1 cellular context compared by ENCODE assay signal in the genomic region with DNA sequence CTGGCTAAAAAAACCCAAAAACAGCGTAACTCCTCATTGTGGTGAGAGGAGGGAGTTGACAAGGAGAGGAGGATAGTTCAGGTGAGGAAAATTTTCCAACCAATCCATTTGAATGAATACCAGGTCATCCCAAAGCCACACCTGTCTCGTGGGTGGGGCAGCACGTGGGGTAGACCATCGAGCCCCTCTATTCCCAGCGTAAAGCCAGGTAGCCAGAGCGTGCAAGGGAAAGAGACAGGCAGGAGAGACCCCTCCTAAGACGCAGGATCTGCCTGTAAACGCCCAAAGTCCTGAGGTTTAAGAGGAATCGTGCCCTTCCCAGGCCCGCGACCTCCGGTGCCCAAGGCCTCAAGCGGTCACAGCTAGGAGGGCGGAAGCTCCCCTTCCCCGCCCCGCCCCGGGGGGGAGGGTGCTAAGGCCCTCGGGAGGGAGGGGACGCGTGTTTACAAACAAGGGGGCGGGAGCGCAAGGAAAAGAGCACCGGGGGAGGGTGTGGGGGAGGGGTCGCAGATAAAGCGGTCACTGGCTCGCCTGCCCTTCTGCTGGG.
A peak's percentile ranks its signal among the peaks of the same experiment; 100 is the strongest.
TF ChIP-seq lines count a peak whose summit lies in the region.

No MANE protein-coding gene starts in this region.

TF ChIP-seq in K562, 482 proteins besides CTCF, POLR2A, EP300 and RAD21 (continued from another document and continues in another):
- TF ChIP-seq ZNF717 (CRISPR knock-in tag; IDR thresholded peaks at IDR 0.05) (no peak), TAL1 (IDR thresholded peaks at IDR 0.05) (no peak), ARHGAP35 (IDR thresholded peaks at IDR 0.05; ENCODE audit: partially characterized antibody) (no peak), FOS (IDR thresholded peaks at IDR 0.05; ENCODE audit: extremely low read depth, insufficient read length) (no peak), GATAD2B (IDR thresholded peaks at IDR 0.05; ENCODE audit: borderline replicate concordance) (no peak; the same call in 1 of the 2 replicates), CTBP1 (IDR thresholded peaks at IDR 0.05; ENCODE audit: borderline replicate concordance) (no peak; the same call in 1 of the 2 replicates), FIP1L1 (IDR thresholded peaks at IDR 0.05; ENCODE audit: low read depth, low read length, poor library complexity, severe bottlenecking) (no peak), TBL1XR1 (IDR thresholded peaks at IDR 0.05; ENCODE audit: low read length in 2 of 2) (0 out of 4 replicates have a peak, but pooled peaks of 1 of the 2 experiments have one; percentile 46), TCFL5 (CRISPR knock-in tag; conservative IDR thresholded peaks at IDR 0.05) (no peak), BCL6 (CRISPR knock-in tag; IDR thresholded peaks at IDR 0.05) (no peak), ZNF445 (CRISPR knock-in tag; IDR thresholded peaks at IDR 0.05; ENCODE audit: low read depth) (no peak), ZNF695 (CRISPR knock-in tag; IDR thresholded peaks at IDR 0.05) (no peak), SOX6 (IDR thresholded peaks at IDR 0.05) (no peak), FOXK2 (conservative IDR thresholded peaks at IDR 0.05 in 1 of 2, IDR thresholded peaks at IDR 0.05 in 1 of 2; ENCODE audit: low read depth in 2 of 2) (peak; percentile 99 to 100), ZEB2 (IDR thresholded peaks at IDR 0.05) (peak; percentile 32; the same call in 1 of the 2 replicates), OTX1 (CRISPR knock-in tag; IDR thresholded peaks at IDR 0.05) (no peak), ZNF263 (CRISPR knock-in tag; IDR thresholded peaks at IDR 0.05; ENCODE audit: borderline replicate concordance) (no peak), GTF2A2 (tag; IDR thresholded peaks at IDR 0.05) (no peak), ELF1 (tag; IDR thresholded peaks at IDR 0.05) (no peak), DDX20 (tag; IDR thresholded peaks at IDR 0.05; ENCODE audit: low read depth) (no peak), TCF3 (CRISPR knock-in tag; IDR thresholded peaks at IDR 0.05) (no peak), GABPB2 (CRISPR knock-in tag; conservative IDR thresholded peaks at IDR 0.05) (no peak), EZH2 (IDR thresholded peaks at IDR 0.05; ENCODE audit: borderline replicate concordance, low read depth, low read length) (no peak), THRAP3 (IDR thresholded peaks at IDR 0.05; ENCODE audit: borderline replicate concordance) (no peak), GATA2 (CRISPR knock-in tag; IDR thresholded peaks at IDR 0.05) (no peak), NR2C2 (CRISPR knock-in tag; IDR thresholded peaks at IDR 0.05) (no peak; the same call in 1 of the 2 replicates), NR2C2 (tag; IDR thresholded peaks at IDR 0.05) (no peak), ARID1B (IDR thresholded peaks at IDR 0.05) (peak; percentile 63; the same call in 1 of the 2 replicates), POLR2B (IDR thresholded peaks at IDR 0.05; ENCODE audit: low read depth, partially characterized antibody) (peak; percentile 8), TEAD1 (CRISPR knock-in tag; IDR thresholded peaks at IDR 0.05) (no peak)
- TF ChIP-seq, protein P1, sequence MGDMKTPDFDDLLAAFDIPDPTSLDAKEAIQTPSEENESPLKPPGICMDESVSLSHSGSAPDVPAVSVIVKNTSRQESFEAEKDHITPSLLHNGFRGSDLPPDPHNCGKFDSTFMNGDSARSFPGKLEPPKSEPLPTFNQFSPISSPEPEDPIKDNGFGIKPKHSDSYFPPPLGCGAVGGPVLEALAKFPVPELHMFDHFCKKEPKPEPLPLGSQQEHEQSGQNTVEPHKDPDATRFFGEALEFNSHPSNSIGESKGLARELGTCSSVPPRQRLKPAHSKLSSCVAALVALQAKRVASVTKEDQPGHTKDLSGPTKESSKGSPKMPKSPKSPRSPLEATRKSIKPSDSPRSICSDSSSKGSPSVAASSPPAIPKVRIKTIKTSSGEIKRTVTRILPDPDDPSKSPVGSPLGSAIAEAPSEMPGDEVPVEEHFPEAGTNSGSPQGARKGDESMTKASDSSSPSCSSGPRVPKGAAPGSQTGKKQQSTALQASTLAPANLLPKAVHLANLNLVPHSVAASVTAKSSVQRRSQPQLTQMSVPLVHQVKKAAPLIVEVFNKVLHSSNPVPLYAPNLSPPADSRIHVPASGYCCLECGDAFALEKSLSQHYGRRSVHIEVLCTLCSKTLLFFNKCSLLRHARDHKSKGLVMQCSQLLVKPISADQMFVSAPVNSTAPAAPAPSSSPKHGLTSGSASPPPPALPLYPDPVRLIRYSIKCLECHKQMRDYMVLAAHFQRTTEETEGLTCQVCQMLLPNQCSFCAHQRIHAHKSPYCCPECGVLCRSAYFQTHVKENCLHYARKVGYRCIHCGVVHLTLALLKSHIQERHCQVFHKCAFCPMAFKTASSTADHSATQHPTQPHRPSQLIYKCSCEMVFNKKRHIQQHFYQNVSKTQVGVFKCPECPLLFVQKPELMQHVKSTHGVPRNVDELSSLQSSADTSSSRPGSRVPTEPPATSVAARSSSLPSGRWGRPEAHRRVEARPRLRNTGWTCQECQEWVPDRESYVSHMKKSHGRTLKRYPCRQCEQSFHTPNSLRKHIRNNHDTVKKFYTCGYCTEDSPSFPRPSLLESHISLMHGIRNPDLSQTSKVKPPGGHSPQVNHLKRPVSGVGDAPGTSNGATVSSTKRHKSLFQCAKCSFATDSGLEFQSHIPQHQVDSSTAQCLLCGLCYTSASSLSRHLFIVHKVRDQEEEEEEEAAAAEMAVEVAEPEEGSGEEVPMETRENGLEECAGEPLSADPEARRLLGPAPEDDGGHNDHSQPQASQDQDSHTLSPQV (IDR thresholded peaks at IDR 0.05): peak; percentile 49
- TF ChIP-seq, protein P2, sequence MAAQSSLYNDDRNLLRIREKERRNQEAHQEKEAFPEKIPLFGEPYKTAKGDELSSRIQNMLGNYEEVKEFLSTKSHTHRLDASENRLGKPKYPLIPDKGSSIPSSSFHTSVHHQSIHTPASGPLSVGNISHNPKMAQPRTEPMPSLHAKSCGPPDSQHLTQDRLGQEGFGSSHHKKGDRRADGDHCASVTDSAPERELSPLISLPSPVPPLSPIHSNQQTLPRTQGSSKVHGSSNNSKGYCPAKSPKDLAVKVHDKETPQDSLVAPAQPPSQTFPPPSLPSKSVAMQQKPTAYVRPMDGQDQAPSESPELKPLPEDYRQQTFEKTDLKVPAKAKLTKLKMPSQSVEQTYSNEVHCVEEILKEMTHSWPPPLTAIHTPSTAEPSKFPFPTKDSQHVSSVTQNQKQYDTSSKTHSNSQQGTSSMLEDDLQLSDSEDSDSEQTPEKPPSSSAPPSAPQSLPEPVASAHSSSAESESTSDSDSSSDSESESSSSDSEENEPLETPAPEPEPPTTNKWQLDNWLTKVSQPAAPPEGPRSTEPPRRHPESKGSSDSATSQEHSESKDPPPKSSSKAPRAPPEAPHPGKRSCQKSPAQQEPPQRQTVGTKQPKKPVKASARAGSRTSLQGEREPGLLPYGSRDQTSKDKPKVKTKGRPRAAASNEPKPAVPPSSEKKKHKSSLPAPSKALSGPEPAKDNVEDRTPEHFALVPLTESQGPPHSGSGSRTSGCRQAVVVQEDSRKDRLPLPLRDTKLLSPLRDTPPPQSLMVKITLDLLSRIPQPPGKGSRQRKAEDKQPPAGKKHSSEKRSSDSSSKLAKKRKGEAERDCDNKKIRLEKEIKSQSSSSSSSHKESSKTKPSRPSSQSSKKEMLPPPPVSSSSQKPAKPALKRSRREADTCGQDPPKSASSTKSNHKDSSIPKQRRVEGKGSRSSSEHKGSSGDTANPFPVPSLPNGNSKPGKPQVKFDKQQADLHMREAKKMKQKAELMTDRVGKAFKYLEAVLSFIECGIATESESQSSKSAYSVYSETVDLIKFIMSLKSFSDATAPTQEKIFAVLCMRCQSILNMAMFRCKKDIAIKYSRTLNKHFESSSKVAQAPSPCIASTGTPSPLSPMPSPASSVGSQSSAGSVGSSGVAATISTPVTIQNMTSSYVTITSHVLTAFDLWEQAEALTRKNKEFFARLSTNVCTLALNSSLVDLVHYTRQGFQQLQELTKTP (IDR thresholded peaks at IDR 0.05; ENCODE audit: low read depth in 1 of 2, partially characterized antibody in 2 of 2): peak in 1 of 2 experiments; percentile 71
- TF ChIP-seq, protein P3, sequence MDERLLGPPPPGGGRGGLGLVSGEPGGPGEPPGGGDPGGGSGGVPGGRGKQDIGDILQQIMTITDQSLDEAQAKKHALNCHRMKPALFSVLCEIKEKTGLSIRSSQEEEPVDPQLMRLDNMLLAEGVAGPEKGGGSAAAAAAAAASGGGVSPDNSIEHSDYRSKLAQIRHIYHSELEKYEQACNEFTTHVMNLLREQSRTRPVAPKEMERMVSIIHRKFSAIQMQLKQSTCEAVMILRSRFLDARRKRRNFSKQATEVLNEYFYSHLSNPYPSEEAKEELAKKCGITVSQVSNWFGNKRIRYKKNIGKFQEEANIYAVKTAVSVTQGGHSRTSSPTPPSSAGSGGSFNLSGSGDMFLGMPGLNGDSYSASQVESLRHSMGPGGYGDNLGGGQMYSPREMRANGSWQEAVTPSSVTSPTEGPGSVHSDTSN (CRISPR knock-in tag; IDR thresholded peaks at IDR 0.05; ENCODE audit: low read depth): no peak
- TF ChIP-seq, protein P3 (tag; conservative IDR thresholded peaks at IDR 0.05; ENCODE audit: low read depth): no peak
- TF ChIP-seq, protein P4, sequence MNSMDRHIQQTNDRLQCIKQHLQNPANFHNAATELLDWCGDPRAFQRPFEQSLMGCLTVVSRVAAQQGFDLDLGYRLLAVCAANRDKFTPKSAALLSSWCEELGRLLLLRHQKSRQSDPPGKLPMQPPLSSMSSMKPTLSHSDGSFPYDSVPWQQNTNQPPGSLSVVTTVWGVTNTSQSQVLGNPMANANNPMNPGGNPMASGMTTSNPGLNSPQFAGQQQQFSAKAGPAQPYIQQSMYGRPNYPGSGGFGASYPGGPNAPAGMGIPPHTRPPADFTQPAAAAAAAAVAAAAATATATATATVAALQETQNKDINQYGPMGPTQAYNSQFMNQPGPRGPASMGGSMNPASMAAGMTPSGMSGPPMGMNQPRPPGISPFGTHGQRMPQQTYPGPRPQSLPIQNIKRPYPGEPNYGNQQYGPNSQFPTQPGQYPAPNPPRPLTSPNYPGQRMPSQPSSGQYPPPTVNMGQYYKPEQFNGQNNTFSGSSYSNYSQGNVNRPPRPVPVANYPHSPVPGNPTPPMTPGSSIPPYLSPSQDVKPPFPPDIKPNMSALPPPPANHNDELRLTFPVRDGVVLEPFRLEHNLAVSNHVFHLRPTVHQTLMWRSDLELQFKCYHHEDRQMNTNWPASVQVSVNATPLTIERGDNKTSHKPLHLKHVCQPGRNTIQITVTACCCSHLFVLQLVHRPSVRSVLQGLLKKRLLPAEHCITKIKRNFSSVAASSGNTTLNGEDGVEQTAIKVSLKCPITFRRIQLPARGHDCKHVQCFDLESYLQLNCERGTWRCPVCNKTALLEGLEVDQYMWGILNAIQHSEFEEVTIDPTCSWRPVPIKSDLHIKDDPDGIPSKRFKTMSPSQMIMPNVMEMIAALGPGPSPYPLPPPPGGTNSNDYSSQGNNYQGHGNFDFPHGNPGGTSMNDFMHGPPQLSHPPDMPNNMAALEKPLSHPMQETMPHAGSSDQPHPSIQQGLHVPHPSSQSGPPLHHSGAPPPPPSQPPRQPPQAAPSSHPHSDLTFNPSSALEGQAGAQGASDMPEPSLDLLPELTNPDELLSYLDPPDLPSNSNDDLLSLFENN (IDR thresholded peaks at IDR 0.05; ENCODE audit: low read depth in 2 of 2, low read length in 2 of 2): no peak; a peak in 2 of 4 replicates
- TF ChIP-seq, protein P5, sequence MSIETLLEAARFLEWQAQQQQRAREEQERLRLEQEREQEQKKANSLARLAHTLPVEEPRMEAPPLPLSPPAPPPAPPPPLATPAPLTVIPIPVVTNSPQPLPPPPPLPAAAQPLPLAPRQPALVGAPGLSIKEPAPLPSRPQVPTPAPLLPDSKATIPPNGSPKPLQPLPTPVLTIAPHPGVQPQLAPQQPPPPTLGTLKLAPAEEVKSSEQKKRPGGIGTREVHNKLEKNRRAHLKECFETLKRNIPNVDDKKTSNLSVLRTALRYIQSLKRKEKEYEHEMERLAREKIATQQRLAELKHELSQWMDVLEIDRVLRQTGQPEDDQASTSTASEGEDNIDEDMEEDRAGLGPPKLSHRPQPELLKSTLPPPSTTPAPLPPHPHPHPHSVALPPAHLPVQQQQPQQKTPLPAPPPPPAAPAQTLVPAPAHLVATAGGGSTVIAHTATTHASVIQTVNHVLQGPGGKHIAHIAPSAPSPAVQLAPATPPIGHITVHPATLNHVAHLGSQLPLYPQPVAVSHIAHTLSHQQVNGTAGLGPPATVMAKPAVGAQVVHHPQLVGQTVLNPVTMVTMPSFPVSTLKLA (conservative IDR thresholded peaks at IDR 0.05): peak; percentile 96 to 97
- TF ChIP-seq, protein P6, sequence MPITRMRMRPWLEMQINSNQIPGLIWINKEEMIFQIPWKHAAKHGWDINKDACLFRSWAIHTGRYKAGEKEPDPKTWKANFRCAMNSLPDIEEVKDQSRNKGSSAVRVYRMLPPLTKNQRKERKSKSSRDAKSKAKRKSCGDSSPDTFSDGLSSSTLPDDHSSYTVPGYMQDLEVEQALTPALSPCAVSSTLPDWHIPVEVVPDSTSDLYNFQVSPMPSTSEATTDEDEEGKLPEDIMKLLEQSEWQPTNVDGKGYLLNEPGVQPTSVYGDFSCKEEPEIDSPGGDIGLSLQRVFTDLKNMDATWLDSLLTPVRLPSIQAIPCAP (CRISPR knock-in tag; IDR thresholded peaks at IDR 0.05; ENCODE audit: borderline replicate concordance): no peak
- TF ChIP-seq, protein P7, sequence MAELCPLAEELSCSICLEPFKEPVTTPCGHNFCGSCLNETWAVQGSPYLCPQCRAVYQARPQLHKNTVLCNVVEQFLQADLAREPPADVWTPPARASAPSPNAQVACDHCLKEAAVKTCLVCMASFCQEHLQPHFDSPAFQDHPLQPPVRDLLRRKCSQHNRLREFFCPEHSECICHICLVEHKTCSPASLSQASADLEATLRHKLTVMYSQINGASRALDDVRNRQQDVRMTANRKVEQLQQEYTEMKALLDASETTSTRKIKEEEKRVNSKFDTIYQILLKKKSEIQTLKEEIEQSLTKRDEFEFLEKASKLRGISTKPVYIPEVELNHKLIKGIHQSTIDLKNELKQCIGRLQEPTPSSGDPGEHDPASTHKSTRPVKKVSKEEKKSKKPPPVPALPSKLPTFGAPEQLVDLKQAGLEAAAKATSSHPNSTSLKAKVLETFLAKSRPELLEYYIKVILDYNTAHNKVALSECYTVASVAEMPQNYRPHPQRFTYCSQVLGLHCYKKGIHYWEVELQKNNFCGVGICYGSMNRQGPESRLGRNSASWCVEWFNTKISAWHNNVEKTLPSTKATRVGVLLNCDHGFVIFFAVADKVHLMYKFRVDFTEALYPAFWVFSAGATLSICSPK (IDR thresholded peaks at IDR 0.05; ENCODE audit: borderline replicate concordance): no peak
